In the genomic region with DNA sequence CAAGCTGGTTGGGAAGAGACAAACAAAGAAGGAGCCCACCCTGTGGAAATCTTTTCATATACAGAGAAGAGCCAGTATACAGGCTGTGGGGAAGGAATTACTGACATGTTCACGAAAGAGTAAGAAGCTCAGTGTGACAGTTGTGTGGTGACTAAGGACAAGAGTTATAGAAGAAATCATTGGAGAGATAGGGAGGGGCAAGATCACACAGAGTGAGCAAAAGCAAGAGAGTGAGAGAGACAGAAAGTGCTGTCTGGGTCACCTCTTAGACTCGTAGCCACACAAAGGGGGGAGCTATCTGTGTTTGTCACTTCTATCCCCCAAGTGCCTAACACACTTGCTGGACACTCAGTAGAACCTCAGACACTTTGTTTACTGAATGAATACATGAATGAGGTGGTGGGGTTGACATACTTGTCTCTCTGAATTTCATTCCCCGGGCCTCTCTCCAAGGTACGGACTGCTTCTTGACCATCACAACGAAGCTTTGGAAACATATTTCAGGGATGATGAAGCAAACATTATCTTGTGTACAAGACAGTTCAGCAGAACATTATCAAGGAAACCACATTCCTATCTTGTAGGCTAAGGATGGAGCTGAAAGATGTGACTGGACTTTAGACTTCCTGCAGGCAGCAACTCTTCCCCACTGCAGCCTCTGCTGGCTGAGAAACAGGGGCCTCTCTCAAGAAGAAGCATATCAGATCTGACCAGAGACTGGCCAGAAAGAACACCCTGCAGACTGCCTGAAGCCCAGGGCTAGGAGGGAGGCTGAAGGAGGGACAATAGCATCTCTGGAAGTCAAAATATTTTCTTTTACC, we compare ENCODE assay signal across 15 cellular contexts.
DNase-seq lines count a peak whose midpoint lies in the region; TF ChIP-seq lines count a peak whose summit lies in the region.
"Had no signal": no experiment of that assay in that cellular context is flagged by ENCODE, and none has a peak within 500 bp of the region (broad histone marks: within the 10 kb centered on the region; RNA-seq: fewer than 3 reads in every experiment).

No MANE protein-coding gene starts in this region.

- TF ChIP-seq CTCF in chondrocyte (IDR thresholded peaks at IDR 0.05), result no peak
- no peak for TF ChIP-seq CTCF in sigmoid colon (IDR thresholded peaks at IDR 0.05)

- H3K36me3 Mint-ChIP-seq in chondrocyte (ENCODE audit: low read depth), result peaks cover 1% of the 10 kb centered on the region
- H3K36me3 Mint-ChIP-seq: natural killer cell, WTC11 had no signal

- TF ChIP-seq EP300 in sigmoid colon (IDR thresholded peaks at IDR 0.05), result no peak

- H3K9me3 Mint-ChIP-seq in chondrocyte (ENCODE audit: low read depth), result peaks cover 7% of the 10 kb centered on the region
- H3K9me3 Mint-ChIP-seq: WTC11 had no signal

- H3K36me3 ChIP-seq in sigmoid colon (no peaks in the 10 kb centered on the region), H7 (replicated peaks; ENCODE audit: control insufficient read depth, insufficient read depth, low read length) (no peaks in the 10 kb centered on the region)

- 81 to 84% methylated on average over 5 of the region's 5 CpGs for WGBS in sigmoid colon, 2 donors

- H3K4me3 ChIP-seq in sigmoid colon (no peak overlapping the region), H7 (ENCODE audit: insufficient read depth, low read depth, low read length) (no peak overlapping the region)

- DNase-seq in EL (peak; percentile 71), LHCN-M2 (ENCODE audit: low read depth) (peak; percentile 22), chondrocyte (ENCODE audit: low spot score) (no peak), sigmoid colon (no peak), C1 segment of cervical spinal cord (lab: John Stamatoyannopoulos, UW) (no peak), NCI-H146 treated with DMSO at 0.1 percent for 48 hours (lab: John Stamatoyannopoulos, UW; ENCODE audit: unreplicated experiment) (no peak), H7 (no peak), SW 1271 (lab: John Stamatoyannopoulos, UW) (no peak)
- DNase-seq: activated naive CD4-positive, alpha-beta T cell treated with Interleukin-2 at 50 U/mL for 16 hours; GDM1; hypothalamus; left ventricle myocardium superior; natural killer cell; stimulated activated CD4-positive, alpha-beta T cell treated with anti-CD3 and anti-CD28 coated beads, Interleukin-2, amount 100 ng/mL, for 48 hours had no signal

- no peaks in the 10 kb centered on the region for H3K9me3 ChIP-seq in sigmoid colon

- H3K27ac Mint-ChIP-seq in chondrocyte (ENCODE audit: unreplicated experiment), result peak overlapping the region; percentile 60
- H3K27ac Mint-ChIP-seq: natural killer cell, WTC11 had no signal

- H3K4me3 Mint-ChIP-seq in chondrocyte (ENCODE audit: unreplicated experiment), result no peak overlapping the region
- H3K4me3 Mint-ChIP-seq: natural killer cell, WTC11 had no signal

- H3K4me1 Mint-ChIP-seq in chondrocyte (ENCODE audit: low read depth), result peaks cover 31% of the 10 kb centered on the region
- H3K4me1 Mint-ChIP-seq: natural killer cell had no signal

- H3K4me1 ChIP-seq in sigmoid colon, result peaks cover 0 to 19% (median 12%) of the 10 kb centered on the region in 4 donors

- intact Hi-C loops in sigmoid colon (cut with DNase I), result no loop called here

- no peaks in the 10 kb centered on the region for H3K27me3 Mint-ChIP-seq in chondrocyte (ENCODE audit: low read depth)

- H3K27ac ChIP-seq in sigmoid colon, result peak overlapping the region; percentile 17 to 56 (median 35)

- TF ChIP-seq POLR2A in sigmoid colon (IDR thresholded peaks at IDR 0.05), result no peak

- H3K27me3 ChIP-seq in sigmoid colon (no peaks in the 10 kb centered on the region), H7 (ENCODE audit: control insufficient read depth, insufficient read depth, low read length) (no peaks in the 10 kb centered on the region)

Comparison
In these comparisons a context has a peak if more than half of its experiments do, and no peak if none do; other contexts are left out.
1. DNase-seq: peak in EL (single experiment) and LHCN-M2 (single experiment); none in chondrocyte (single experiment), sigmoid colon (single experiment), C1 segment of cervical spinal cord (0 of 14), NCI-H146 treated with DMSO at 0.1 percent for 48 hours (single experiment), H7 (single experiment) and SW 1271 (0 of 2).